ENCODE assay signal across 1 cellular context in the genomic region with DNA sequence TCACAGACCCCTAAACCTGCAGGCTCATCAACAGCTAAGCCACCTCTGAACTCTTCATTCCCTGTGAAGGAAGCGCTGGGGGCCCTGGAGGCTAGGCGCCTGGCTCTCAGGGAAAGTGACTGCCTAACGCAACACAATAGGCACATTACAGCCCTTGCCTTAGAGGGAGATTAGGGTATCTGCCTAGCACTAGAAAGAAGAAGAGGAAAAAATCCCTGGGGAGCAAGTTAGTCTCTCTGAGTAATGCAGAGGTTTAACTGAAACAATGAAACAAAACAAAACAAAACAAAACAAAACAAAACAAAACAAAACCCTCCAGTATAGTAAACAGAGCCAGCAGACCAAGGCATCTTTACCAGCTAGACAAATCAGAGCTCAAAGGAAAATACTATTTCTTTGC.
TF ChIP-seq lines count a peak whose summit lies in the region.

No MANE protein-coding gene starts in this region.

TF ChIP-seq in GM23338, 12 proteins besides CTCF, POLR2A, EP300 and RAD21 (continued from another document):
- TF ChIP-seq, protein P1, sequence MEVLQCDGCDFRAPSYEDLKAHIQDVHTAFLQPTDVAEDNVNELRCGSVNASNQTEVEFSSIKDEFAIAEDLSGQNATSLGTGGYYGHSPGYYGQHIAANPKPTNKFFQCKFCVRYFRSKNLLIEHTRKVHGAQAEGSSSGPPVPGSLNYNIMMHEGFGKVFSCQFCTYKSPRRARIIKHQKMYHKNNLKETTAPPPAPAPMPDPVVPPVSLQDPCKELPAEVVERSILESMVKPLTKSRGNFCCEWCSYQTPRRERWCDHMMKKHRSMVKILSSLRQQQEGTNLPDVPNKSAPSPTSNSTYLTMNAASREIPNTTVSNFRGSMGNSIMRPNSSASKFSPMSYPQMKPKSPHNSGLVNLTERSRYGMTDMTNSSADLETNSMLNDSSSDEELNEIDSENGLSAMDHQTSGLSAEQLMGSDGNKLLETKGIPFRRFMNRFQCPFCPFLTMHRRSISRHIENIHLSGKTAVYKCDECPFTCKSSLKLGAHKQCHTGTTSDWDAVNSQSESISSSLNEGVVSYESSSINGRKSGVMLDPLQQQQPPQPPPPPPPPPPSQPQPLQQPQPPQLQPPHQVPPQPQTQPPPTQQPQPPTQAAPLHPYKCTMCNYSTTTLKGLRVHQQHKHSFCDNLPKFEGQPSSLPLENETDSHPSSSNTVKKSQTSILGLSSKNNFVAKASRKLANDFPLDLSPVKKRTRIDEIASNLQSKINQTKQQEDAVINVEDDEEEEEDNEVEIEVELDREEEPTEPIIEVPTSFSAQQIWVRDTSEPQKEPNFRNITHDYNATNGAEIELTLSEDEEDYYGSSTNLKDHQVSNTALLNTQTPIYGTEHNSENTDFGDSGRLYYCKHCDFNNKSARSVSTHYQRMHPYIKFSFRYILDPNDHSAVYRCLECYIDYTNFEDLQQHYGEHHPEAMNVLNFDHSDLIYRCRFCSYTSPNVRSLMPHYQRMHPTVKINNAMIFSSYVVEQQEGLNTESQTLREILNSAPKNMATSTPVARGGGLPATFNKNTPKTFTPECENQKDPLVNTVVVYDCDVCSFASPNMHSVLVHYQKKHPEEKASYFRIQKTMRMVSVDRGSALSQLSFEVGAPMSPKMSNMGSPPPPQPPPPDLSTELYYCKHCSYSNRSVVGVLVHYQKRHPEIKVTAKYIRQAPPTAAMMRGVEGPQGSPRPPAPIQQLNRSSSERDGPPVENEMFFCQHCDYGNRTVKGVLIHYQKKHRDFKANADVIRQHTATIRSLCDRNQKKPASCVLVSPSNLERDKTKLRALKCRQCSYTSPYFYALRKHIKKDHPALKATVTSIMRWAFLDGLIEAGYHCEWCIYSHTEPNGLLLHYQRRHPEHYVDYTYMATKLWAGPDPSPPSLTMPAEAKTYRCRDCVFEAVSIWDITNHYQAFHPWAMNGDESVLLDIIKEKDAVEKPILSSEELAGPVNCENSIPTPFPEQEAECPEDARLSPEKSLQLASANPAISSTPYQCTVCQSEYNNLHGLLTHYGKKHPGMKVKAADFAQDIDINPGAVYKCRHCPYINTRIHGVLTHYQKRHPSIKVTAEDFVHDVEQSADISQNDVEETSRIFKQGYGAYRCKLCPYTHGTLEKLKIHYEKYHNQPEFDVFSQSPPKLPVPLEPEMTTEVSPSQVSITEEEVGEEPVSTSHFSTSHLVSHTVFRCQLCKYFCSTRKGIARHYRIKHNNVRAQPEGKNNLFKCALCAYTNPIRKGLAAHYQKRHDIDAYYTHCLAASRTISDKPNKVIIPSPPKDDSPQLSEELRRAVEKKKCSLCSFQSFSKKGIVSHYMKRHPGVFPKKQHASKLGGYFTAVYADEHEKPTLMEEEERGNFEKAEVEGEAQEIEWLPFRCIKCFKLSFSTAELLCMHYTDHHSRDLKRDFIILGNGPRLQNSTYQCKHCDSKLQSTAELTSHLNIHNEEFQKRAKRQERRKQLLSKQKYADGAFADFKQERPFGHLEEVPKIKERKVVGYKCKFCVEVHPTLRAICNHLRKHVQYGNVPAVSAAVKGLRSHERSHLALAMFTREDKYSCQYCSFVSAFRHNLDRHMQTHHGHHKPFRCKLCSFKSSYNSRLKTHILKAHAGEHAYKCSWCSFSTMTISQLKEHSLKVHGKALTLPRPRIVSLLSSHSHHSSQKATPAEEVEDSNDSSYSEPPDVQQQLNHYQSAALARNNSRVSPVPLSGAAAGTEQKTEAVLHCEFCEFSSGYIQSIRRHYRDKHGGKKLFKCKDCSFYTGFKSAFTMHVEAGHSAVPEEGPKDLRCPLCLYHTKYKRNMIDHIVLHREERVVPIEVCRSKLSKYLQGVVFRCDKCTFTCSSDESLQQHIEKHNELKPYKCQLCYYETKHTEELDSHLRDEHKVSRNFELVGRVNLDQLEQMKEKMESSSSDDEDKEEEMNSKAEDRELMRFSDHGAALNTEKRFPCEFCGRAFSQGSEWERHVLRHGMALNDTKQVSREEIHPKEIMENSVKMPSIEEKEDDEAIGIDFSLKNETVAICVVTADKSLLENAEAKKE (CRISPR knock-in tag; IDR thresholded peaks at IDR 0.05), result no peak
- TF ChIP-seq ZNF331 (CRISPR knock-in tag; IDR thresholded peaks at IDR 0.05; ENCODE audit: low read depth) (no peak), EZH2phosphoT487 (IDR thresholded peaks at IDR 0.05; ENCODE audit: unreplicated experiment) (no peak), EZH2 (IDR thresholded peaks at IDR 0.05; ENCODE audit: low read depth, unreplicated experiment) (no peak), CREB1 (CRISPR knock-in tag; IDR thresholded peaks at IDR 0.05; ENCODE audit: low read depth) (no peak), ZNF114 (CRISPR knock-in tag; IDR thresholded peaks at IDR 0.05) (no peak)
- TF ChIP-seq, protein P2, sequence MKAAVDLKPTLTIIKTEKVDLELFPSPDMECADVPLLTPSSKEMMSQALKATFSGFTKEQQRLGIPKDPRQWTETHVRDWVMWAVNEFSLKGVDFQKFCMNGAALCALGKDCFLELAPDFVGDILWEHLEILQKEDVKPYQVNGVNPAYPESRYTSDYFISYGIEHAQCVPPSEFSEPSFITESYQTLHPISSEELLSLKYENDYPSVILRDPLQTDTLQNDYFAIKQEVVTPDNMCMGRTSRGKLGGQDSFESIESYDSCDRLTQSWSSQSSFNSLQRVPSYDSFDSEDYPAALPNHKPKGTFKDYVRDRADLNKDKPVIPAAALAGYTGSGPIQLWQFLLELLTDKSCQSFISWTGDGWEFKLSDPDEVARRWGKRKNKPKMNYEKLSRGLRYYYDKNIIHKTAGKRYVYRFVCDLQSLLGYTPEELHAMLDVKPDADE (IDR thresholded peaks at IDR 0.05), result no peak
